10 cellular contexts compared by ENCODE assay signal in genomic region chr6:8499540-8499939, GRCh38.
DNase-seq lines count a peak whose midpoint lies in the region; ATAC-seq, FAIRE-seq and TF ChIP-seq lines count a peak whose summit lies in the region.
"Had no signal": no experiment of that assay in that cellular context is flagged by ENCODE, and none has a peak within 500 bp of the region (broad histone marks: within the 10 kb centered on the region; RNA-seq: fewer than 3 reads in every experiment).

No MANE protein-coding gene starts in this region.

- peak; percentile 37 for TF ChIP-seq CTCF in astrocyte (IDR thresholded peaks at IDR 0.05; ENCODE audit: insufficient read depth, low read depth, low read length)
- TF ChIP-seq CTCF in lower lobe of right lung (IDR thresholded peaks at IDR 0.05): peak; percentile 24

- no peak overlapping the region for H3K4me3 Mint-ChIP-seq in astrocyte (ENCODE audit: unreplicated experiment)

- H3K9me3 Mint-ChIP-seq in astrocyte (ENCODE audit: unreplicated experiment): peaks cover 3% of the 10 kb centered on the region

- H3K27ac ChIP-seq in astrocyte (ENCODE audit: low read depth, low read length) (no peak overlapping the region), lower lobe of right lung (no peak overlapping the region)
- H3K27ac ChIP-seq: gastroesophageal sphincter, upper lobe of left lung had no signal

- ATAC-seq in lower lobe of right lung: no peak
- no peak for ATAC-seq in HG03108 (IDR thresholded peaks at IDR 0.05; ENCODE audit: unreplicated experiment)
- ATAC-seq: gastroesophageal sphincter had no signal

- H3K9me3 ChIP-seq in astrocyte (ENCODE audit: insufficient read depth, low read depth, low read length): no peaks in the 10 kb centered on the region
- peaks cover 6% of the 10 kb centered on the region for H3K9me3 ChIP-seq in lower lobe of right lung

- H3K4me2 ChIP-seq in astrocyte (ENCODE audit: low read length): no peak overlapping the region

- H4K20me1 ChIP-seq in astrocyte (ENCODE audit: insufficient read depth, low read length): no peaks in the 10 kb centered on the region

- H3K27ac Mint-ChIP-seq in astrocyte (ENCODE audit: unreplicated experiment): no peak overlapping the region

- H3K9ac ChIP-seq in astrocyte (ENCODE audit: low read length): no peak overlapping the region

- no peak overlapping the region for H2AFZ ChIP-seq in astrocyte (ENCODE audit: low read depth, low read length)

- peak; percentile 11 for DNase-seq in COR-L47 (lab: John Stamatoyannopoulos, UW)
- DNase-seq in astrocyte (ENCODE audit: low read depth): no peak
- DNase-seq in lower lobe of right lung: no peak
- no peak for DNase-seq in stimulated activated CD8-positive, alpha-beta memory T cell treated with anti-CD3 and anti-CD28 coated beads, Interleukin-4, amount 100 ng/mL, for 48 hours
- no peak for DNase-seq in NCI-H2029 treated with DMSO at 0.1 percent for 48 hours (lab: John Stamatoyannopoulos, UW)
- DNase-seq in SK-N-DZ (ENCODE audit: low spot score): no peak
- DNase-seq: upper lobe of left lung had no signal

- no peaks in the 10 kb centered on the region for H3K79me2 ChIP-seq in astrocyte (ENCODE audit: insufficient read depth, low read length)

- H3K4me1 ChIP-seq in astrocyte (ENCODE audit: insufficient read depth, low read length) (no peaks in the 10 kb centered on the region), lower lobe of right lung (no peaks in the 10 kb centered on the region)
- H3K4me1 ChIP-seq: gastroesophageal sphincter, upper lobe of left lung had no signal

- peak; percentile 47 for TF ChIP-seq RAD21 in Ishikawa (IDR thresholded peaks at IDR 0.05; ENCODE audit: low read depth)

- H3K36me3 Mint-ChIP-seq in astrocyte (ENCODE audit: low read depth, unreplicated experiment): no peaks in the 10 kb centered on the region

- H3K27me3 Mint-ChIP-seq in astrocyte (ENCODE audit: low read depth, unreplicated experiment): no peaks in the 10 kb centered on the region

- H3K4me1 Mint-ChIP-seq in astrocyte (ENCODE audit: low read depth, unreplicated experiment): no peaks in the 10 kb centered on the region

- H3K4me3 ChIP-seq in astrocyte (ENCODE audit: insufficient read depth, low read depth, low read length): no peak overlapping the region
- no peak overlapping the region for H3K4me3 ChIP-seq in lower lobe of right lung
- H3K4me3 ChIP-seq: gastroesophageal sphincter, upper lobe of left lung had no signal

- no peak for FAIRE-seq in astrocyte (lab: Jason Lieb, UNC)

- TF ChIP-seq EP300 in Ishikawa (IDR thresholded peaks at IDR 0.05; ENCODE audit: borderline replicate concordance): no peak

- H3K36me3 ChIP-seq in astrocyte (ENCODE audit: insufficient read depth, low read length): no peaks in the 10 kb centered on the region
- H3K36me3 ChIP-seq in lower lobe of right lung: no peaks in the 10 kb centered on the region
- H3K36me3 ChIP-seq: gastroesophageal sphincter, upper lobe of left lung had no signal

- no peaks in the 10 kb centered on the region for H3K27me3 ChIP-seq in astrocyte (ENCODE audit: insufficient read depth, low read length)
- H3K27me3 ChIP-seq in lower lobe of right lung (ENCODE audit: low read depth): no peaks in the 10 kb centered on the region
- H3K27me3 ChIP-seq: gastroesophageal sphincter, upper lobe of left lung had no signal

- intact Hi-C loops in lower lobe of right lung (cut with DNase I): no loop called here

TF ChIP-seq in Ishikawa, 13 proteins besides CTCF, POLR2A, EP300 and RAD21:
- no peak for TF ChIP-seq TEAD4 (IDR thresholded peaks at IDR 0.05)
- no peak for TF ChIP-seq CEBPB (IDR thresholded peaks at IDR 0.05)
- TF ChIP-seq CREB1 (IDR thresholded peaks at IDR 0.05; ENCODE audit: low read depth): no peak
- no peak for TF ChIP-seq MAX (IDR thresholded peaks at IDR 0.05)
- TF ChIP-seq TAF1 (IDR thresholded peaks at IDR 0.05; ENCODE audit: low read depth): no peak
- TF ChIP-seq EGR1 (IDR thresholded peaks at IDR 0.05): no peak
- TF ChIP-seq YY1 (IDR thresholded peaks at IDR 0.05; ENCODE audit: low read depth): no peak
- TF ChIP-seq USF1 (IDR thresholded peaks at IDR 0.05): no peak
- TF ChIP-seq TCF12 (IDR thresholded peaks at IDR 0.05; ENCODE audit: low read depth): no peak
- TF ChIP-seq ZBTB7A (IDR thresholded peaks at IDR 0.05; ENCODE audit: low read depth): no peak
- TF ChIP-seq NFIC (IDR thresholded peaks at IDR 0.05): no peak
- TF ChIP-seq FOXM1 (IDR thresholded peaks at IDR 0.05; ENCODE audit: borderline replicate concordance, low read depth): no peak
- TF ChIP-seq REST (IDR thresholded peaks at IDR 0.05; ENCODE audit: low read depth): no peak
TF ChIP-seq in Ishikawa: peak in this region for 0.
